ENCODE assay signal across 34 cellular contexts in genomic region chr19:38130399-38130798, GRCh38.
"Had no signal": no experiment of that assay in that cellular context is flagged by ENCODE, and none has a peak within 500 bp of the region (broad histone marks: within the 10 kb centered on the region; RNA-seq: fewer than 3 reads in every experiment).

No MANE protein-coding gene starts in this region.

- H3K27me3 ChIP-seq: ascending aorta, breast epithelium, cardiac muscle cell, colonic mucosa, dorsolateral prefrontal cortex, esophagus muscularis mucosa, foreskin keratinocyte, gastrocnemius medialis, heart left ventricle had no signal

- H3K27ac Mint-ChIP-seq: activated B cell treated with CpG ODN at 0.5 μM for 24 hours; activated CD4-positive, alpha-beta memory T cell treated with anti-CD3 and anti-CD28 coated beads, Interleukin-2, amount 10 ng/mL, durations not matched to agents 7 days and 5 days; activated CD4-positive, alpha-beta T cell treated with anti-CD3 and anti-CD28 coated beads, Interleukin-2, amount 10 ng/mL, durations not matched to agents 24 days and 14 days; activated naive CD4-positive, alpha-beta T cell treated with anti-CD3 and anti-CD28 coated beads, Interleukin-2, amount 10 ng/mL, durations not matched to agents 7 days and 5 days; activated naive CD8-positive, alpha-beta T cell treated with anti-CD3 and anti-CD28 coated beads, Interleukin-2, amount 10 ng/mL, durations not matched to agents 7 days and 5 days; activated T-cell treated with anti-CD3 and anti-CD28 coated beads, Interleukin-2, amount 50 U/mL, for 24 hours; activated T-cell treated with anti-CD3 and anti-CD28 coated beads, Interleukin-2, amount 50 U/mL, for 72 hours; T-cell had no signal

- DNase-seq: activated B cell treated with CpG ODN at 0.5 μM for 24 hours; activated CD4-positive, alpha-beta memory T cell treated with anti-CD3 and anti-CD28 coated beads, Interleukin-2, amount 10 ng/mL, durations not matched to agents 7 days and 5 days; activated CD4-positive, alpha-beta T cell treated with anti-CD3 and anti-CD28 coated beads, Interleukin-2, amount 50 U/mL, for 4 hours; activated CD8-positive, alpha-beta memory T cell treated with anti-CD3 and anti-CD28 coated beads, Interleukin-2, amount 50 U/mL, for 48 hours; activated gamma-delta T cell; activated naive CD4-positive, alpha-beta T cell; activated naive CD4-positive, alpha-beta T cell treated with anti-CD3 and anti-CD28 coated beads, Interleukin-2, amount 10 ng/mL, durations not matched to agents 7 days and 5 days; activated naive CD8-positive, alpha-beta T cell treated with anti-CD3 and anti-CD28 coated beads, Interleukin-2, amount 10 ng/mL, durations not matched to agents 7 days and 5 days; activated T-cell treated with anti-CD3 and anti-CD28 coated beads for 4 hours; activated T-cell treated with anti-CD3 and anti-CD28 coated beads, Interleukin-2, amount 50 U/mL, for 24 hours; activated T-cell treated with anti-CD3 and anti-CD28 coated beads, Interleukin-2, amount 50 U/mL, for 72 hours; central memory CD4-positive, alpha-beta T cell; cerebellar nuclear complex; colonic mucosa; dorsolateral prefrontal cortex; effector CD4-positive, alpha-beta T cell; effector memory CD8-positive, alpha-beta T cell; erythroblast; foreskin keratinocyte; gastrocnemius medialis; glutamatergic neuron; heart left ventricle; T-cell; T1000; WERI-Rb-1 had no signal

- H3K27ac ChIP-seq: ascending aorta, breast epithelium, cardiac muscle cell, colonic mucosa, dorsolateral prefrontal cortex, esophagus muscularis mucosa, foreskin keratinocyte, gastrocnemius medialis, heart left ventricle, WERI-Rb-1 had no signal

- H3K4me3 Mint-ChIP-seq: activated B cell treated with CpG ODN at 0.5 μM for 24 hours; activated CD4-positive, alpha-beta memory T cell treated with anti-CD3 and anti-CD28 coated beads, Interleukin-2, amount 10 ng/mL, durations not matched to agents 7 days and 5 days; activated CD4-positive, alpha-beta T cell treated with anti-CD3 and anti-CD28 coated beads, Interleukin-2, amount 10 ng/mL, durations not matched to agents 24 days and 14 days; activated naive CD4-positive, alpha-beta T cell treated with anti-CD3 and anti-CD28 coated beads, Interleukin-2, amount 10 ng/mL, durations not matched to agents 7 days and 5 days; activated naive CD8-positive, alpha-beta T cell treated with anti-CD3 and anti-CD28 coated beads, Interleukin-2, amount 10 ng/mL, durations not matched to agents 7 days and 5 days; activated T-cell treated with anti-CD3 and anti-CD28 coated beads, Interleukin-2, amount 50 U/mL, for 24 hours; activated T-cell treated with anti-CD3 and anti-CD28 coated beads, Interleukin-2, amount 50 U/mL, for 72 hours; brain; effector memory CD8-positive, alpha-beta T cell; T-cell; T-helper 1 cell treated with Interleukin-12 subunit alpha and Interleukin-12 subunit beta and Interleukin-4 antibody, amounts not matched to agents 30 μg/mL and 1 μg/mL, for 36 hours had no signal

- H3K4me1 Mint-ChIP-seq: activated B cell treated with CpG ODN at 0.5 μM for 24 hours; activated CD4-positive, alpha-beta memory T cell treated with anti-CD3 and anti-CD28 coated beads, Interleukin-2, amount 10 ng/mL, durations not matched to agents 7 days and 5 days had no signal

- H3K27me3 Mint-ChIP-seq: activated B cell treated with CpG ODN at 0.5 μM for 24 hours; activated CD4-positive, alpha-beta memory T cell treated with anti-CD3 and anti-CD28 coated beads, Interleukin-2, amount 10 ng/mL, durations not matched to agents 7 days and 5 days; activated CD4-positive, alpha-beta T cell treated with anti-CD3 and anti-CD28 coated beads, Interleukin-2, amount 10 ng/mL, durations not matched to agents 24 days and 14 days; activated naive CD4-positive, alpha-beta T cell treated with anti-CD3 and anti-CD28 coated beads, Interleukin-2, amount 10 ng/mL, durations not matched to agents 7 days and 5 days; activated naive CD8-positive, alpha-beta T cell treated with anti-CD3 and anti-CD28 coated beads, Interleukin-2, amount 10 ng/mL, durations not matched to agents 7 days and 5 days; activated T-cell treated with anti-CD3 and anti-CD28 coated beads, Interleukin-2, amount 50 U/mL, for 24 hours; brain; effector memory CD8-positive, alpha-beta T cell; T-cell had no signal

- H3K4me3 ChIP-seq: ascending aorta, breast epithelium, cardiac muscle cell, colonic mucosa, dorsolateral prefrontal cortex, esophagus muscularis mucosa, gastrocnemius medialis, heart left ventricle had no signal

- H3K4me1 ChIP-seq: ascending aorta, breast epithelium, colonic mucosa, esophagus muscularis mucosa, heart left ventricle had no signal

- ATAC-seq: activated CD4-positive, CD25-positive, alpha-beta regulatory T cell treated with anti-CD3 and anti-CD28 coated beads, Interleukin-2, amount 50 U/mL, for 24 hours; activated naive CD4-positive, alpha-beta T cell treated with anti-CD3 and anti-CD28 coated beads, Interleukin-2, amount 50 U/mL, for 72 hours; activated T-cell treated with anti-CD3 and anti-CD28 coated beads, Interleukin-2, amount 50 U/mL, for 72 hours; effector memory CD8-positive, alpha-beta T cell; foreskin keratinocyte; gastrocnemius medialis; heart left ventricle; T-cell had no signal

- H3K36me3 ChIP-seq: breast epithelium, cardiac muscle cell, colonic mucosa, gastrocnemius medialis had no signal

- H3K9me3 ChIP-seq: ascending aorta, breast epithelium, colonic mucosa, esophagus muscularis mucosa, gastrocnemius medialis, heart left ventricle had no signal

- H3K9me3 Mint-ChIP-seq: activated B cell treated with CpG ODN at 0.5 μM for 24 hours; activated CD4-positive, alpha-beta memory T cell treated with anti-CD3 and anti-CD28 coated beads, Interleukin-2, amount 10 ng/mL, durations not matched to agents 7 days and 5 days; activated naive CD4-positive, alpha-beta T cell treated with anti-CD3 and anti-CD28 coated beads, Interleukin-2, amount 50 U/mL, for 72 hours; activated T-cell treated with anti-CD3 and anti-CD28 coated beads, Interleukin-2, amount 50 U/mL, for 24 hours; activated T-cell treated with anti-CD3 and anti-CD28 coated beads, Interleukin-2, amount 50 U/mL, for 72 hours; effector memory CD8-positive, alpha-beta T cell; T-cell had no signal
